In genomic region chr1:145849356-145850165, GRCh38 we compare ENCODE assay signal across 9 cellular contexts. TPM values are rescaled to one million over a fixed set of nuclear protein-coding genes. Genes with fewer than 3 reads are reported as not detected.
DNase-seq lines count a peak whose midpoint lies in the region; TF ChIP-seq lines count a peak whose summit lies in the region.
"Had no signal": no experiment of that assay in that cellular context is flagged by ENCODE, and none has a peak within 500 bp of the region (broad histone marks: within the 10 kb centered on the region; RNA-seq: fewer than 3 reads in every experiment).

No MANE protein-coding gene starts in this region.

- peak overlapping the region; percentile 64 for H3K27ac Mint-ChIP-seq in activated T-cell treated with anti-CD3 and anti-CD28 coated beads, Interleukin-2, amount 50 U/mL, for 24 hours

- peaks cover 27% of the 10 kb centered on the region; the same call in 1 of the 2 replicates for H3F3A ChIP-seq in PC-9 (ENCODE audit: insufficient read depth, low read depth)

- peak; percentile 35; the same call in 1 of the 2 replicates for TF ChIP-seq CTCF in PC-9 (conservative IDR thresholded peaks at IDR 0.05)
- TF ChIP-seq CTCF in fibroblast of mammary gland (conservative IDR thresholded peaks at IDR 0.05; ENCODE audit: control insufficient read depth, insufficient read depth, low read depth, low read length): peak; percentile 46

- no peak overlapping the region for H3K4me2 ChIP-seq in PC-9

- H3K9me3 Mint-ChIP-seq in activated T-cell treated with anti-CD3 and anti-CD28 coated beads, Interleukin-2, amount 50 U/mL, for 24 hours: no peaks in the 10 kb centered on the region

- H3K36me3 ChIP-seq in PC-9 (ENCODE audit: low read depth) (peaks cover 17% of the 10 kb centered on the region; the same call in 1 of the 2 replicates), stomach smooth muscle (ENCODE audit: control insufficient read depth in 2 of 2, insufficient read depth in 2 of 2, low read length in 2 of 2) (peaks cover 39 to 48% of the 10 kb centered on the region in 2 donors)

- no peak overlapping the region for H3K4me3 ChIP-seq in PC-9
- H3K4me3 ChIP-seq in fibroblast of mammary gland (ENCODE audit: control insufficient read depth, low read depth, low read length): no peak overlapping the region
- no peak overlapping the region for H3K4me3 ChIP-seq in stomach smooth muscle (ENCODE audit: low read length in 2 of 2)

- H3K4me3 Mint-ChIP-seq in activated T-cell treated with anti-CD3 and anti-CD28 coated beads, Interleukin-2, amount 50 U/mL, for 24 hours: no peak overlapping the region

- peaks cover 48% of the 10 kb centered on the region for H3K36me3 Mint-ChIP-seq in activated T-cell treated with anti-CD3 and anti-CD28 coated beads, Interleukin-2, amount 50 U/mL, for 24 hours (ENCODE audit: low read depth)

- DNase-seq in activated T-cell treated with anti-CD3 and anti-CD28 coated beads, Interleukin-2, amount 50 U/mL, for 24 hours: no peak
- DNase-seq in activated T-cell treated with anti-CD3 and anti-CD28 coated beads for 4 hours (no peak), PC-9 (peak in 1 of 2 experiments; percentile 20), fibroblast of mammary gland (ENCODE audit: low read depth) (peak; percentile 55), T1000 (lab: John Stamatoyannopoulos, UW) (no peak), caudate nucleus (lab: John Stamatoyannopoulos, UW) (no peak), NCI-H146 treated with DMSO at 0.1 percent for 48 hours (lab: John Stamatoyannopoulos, UW; ENCODE audit: unreplicated experiment) (no peak)
- DNase-seq: NCI-H1694 treated with DMSO at 0.1 percent for 48 hours had no signal

- H3K27me3 Mint-ChIP-seq in activated T-cell treated with anti-CD3 and anti-CD28 coated beads, Interleukin-2, amount 50 U/mL, for 24 hours: no peaks in the 10 kb centered on the region

- H3K27me3 ChIP-seq in PC-9 (ENCODE audit: insufficient read depth, low read depth) (no peaks in the 10 kb centered on the region), stomach smooth muscle (ENCODE audit: control insufficient read depth in 1 of 2, insufficient read depth in 2 of 2, low read length in 2 of 2) (no peaks in the 10 kb centered on the region)

- intact Hi-C loops in PC-9 (cut with micrococcal nuclease; ENCODE audit: unreplicated experiment): loop anchor here (2.0 to 5.0 kb wide), 2 partner anchors 125 to 163 kb away; no protein-coding TSS in a partner anchor

- H3K4me1 ChIP-seq in PC-9 (replicated peaks; ENCODE audit: insufficient read depth) (peaks cover 3% of the 10 kb centered on the region; the same call in 1 of the 2 replicates), stomach smooth muscle (ENCODE audit: control insufficient read depth, insufficient read depth, low read length) (peaks cover 12% of the 10 kb centered on the region)

- peaks cover 19% of the 10 kb centered on the region for H3K4me1 Mint-ChIP-seq in activated T-cell treated with anti-CD3 and anti-CD28 coated beads, Interleukin-2, amount 50 U/mL, for 24 hours (ENCODE audit: low read depth)

- peak overlapping the region in 1 of 2 donors; percentile 21 for H3K9ac ChIP-seq in stomach smooth muscle (ENCODE audit: low read length in 2 of 2)

- no peaks in the 10 kb centered on the region for H4K20me1 ChIP-seq in PC-9 (ENCODE audit: insufficient read depth)

- CTCF ChIA-PET in PC-9 (lab: Charles Lee): interaction anchor here (0.5 to 1.0 kb wide), 3 partner anchors 9 to 183 kb away, joined by 3 to 5 read pairs (median 4); partner anchors contain the start of gene PIAS3

- H3K9me3 ChIP-seq in PC-9 (ENCODE audit: insufficient read depth, low read depth) (no peaks in the 10 kb centered on the region), stomach smooth muscle (ENCODE audit: control insufficient read depth in 2 of 2, low read length in 2 of 2) (no peaks in the 10 kb centered on the region)

- BruUV-seq in PC-9 (replicated peaks; lab: Mats Ljungman, UMichigan): no TSS peak

- no peaks in the 10 kb centered on the region for H3K79me2 ChIP-seq in PC-9 (ENCODE audit: low read depth)

- POLR2A ChIA-PET in PC-9 (lab: Charles Lee; ENCODE audit: unreplicated experiment): interaction anchor here (0.6 kb wide), 1 partner anchor 78 kb away, joined by 3 read pairs; the partner anchor contains the start of gene RBM8A

- no peak overlapping the region for H2AFZ ChIP-seq in PC-9

- no peaks in the 10 kb centered on the region for H3K9me2 ChIP-seq in PC-9 (ENCODE audit: insufficient read depth)

- H3K27ac ChIP-seq in PC-9 (no peak overlapping the region), stomach smooth muscle (ENCODE audit: low read length) (peak overlapping the region; percentile 31), caudate nucleus (ENCODE audit: low read depth, low read length) (no peak overlapping the region)

RNA-seq across cellular contexts. Expression of gene NUDT17, which starts 4.1 kb away (rescaled TPM):
- 1.0 and 1.5 TPM in 2 replicates for total RNA-seq in PC-9 (2021)

RNA-seq across cellular contexts. Expression of gene PIAS3, which starts 9.3 kb away (rescaled TPM):
- total RNA-seq in PC-9 (2021): 44.3 and 57.8 TPM in 2 replicates

RNA-seq across cellular contexts. Expression of gene POLR3C, which starts 25.6 kb away (rescaled TPM):
- 21.2 and 21.4 TPM in 2 replicates for total RNA-seq in PC-9 (2021)

RNA-seq across cellular contexts. Expression of gene RNF115, which starts 25.7 kb away (rescaled TPM):
- 8.8 and 11.0 TPM in 2 replicates for total RNA-seq in PC-9 (2021)

RNA-seq across cellular contexts. Expression of gene ANKRD35, which starts 36.1 kb away (rescaled TPM):
- total RNA-seq in PC-9 (2021): 0.78 and 1.2 TPM in 2 replicates
